In the genomic region with DNA sequence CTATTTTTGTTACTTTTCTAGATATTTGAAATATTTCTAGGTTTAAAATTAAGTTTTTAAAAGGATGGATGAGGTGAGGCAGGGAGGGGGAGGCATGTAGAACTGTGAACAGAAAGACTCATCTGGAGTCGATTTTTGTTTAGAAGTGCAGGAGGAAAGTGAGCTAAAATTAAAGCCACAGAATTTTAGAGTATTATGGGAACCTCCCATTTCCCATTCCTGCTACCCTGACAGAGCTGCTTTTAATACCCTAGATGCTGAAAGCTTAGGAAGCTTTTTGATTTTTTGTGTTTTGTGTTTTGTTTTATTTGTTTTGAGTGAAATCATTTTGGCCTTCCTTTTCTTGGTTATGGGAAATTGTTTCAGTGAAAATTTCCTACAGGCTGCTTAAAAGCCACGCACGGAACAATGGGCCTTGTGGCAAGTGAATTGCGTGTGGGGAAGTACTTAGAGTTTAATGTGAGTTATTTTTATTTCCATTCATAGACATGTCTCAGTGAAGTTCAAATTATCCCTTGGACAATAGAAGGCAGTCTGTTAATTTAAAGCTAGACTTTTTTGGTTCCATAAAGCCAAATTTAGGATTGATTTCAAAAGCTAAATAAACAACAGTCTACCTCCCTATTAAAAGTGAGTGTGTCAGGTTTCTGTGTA, we compare ENCODE assay signal across 19 cellular contexts.
DNase-seq lines count a peak whose midpoint lies in the region; ATAC-seq lines count a peak whose summit lies in the region.
"Had no signal": no experiment of that assay in that cellular context is flagged by ENCODE, and none has a peak within 500 bp of the region (broad histone marks: within the 10 kb centered on the region; RNA-seq: fewer than 3 reads in every experiment).

No MANE protein-coding gene starts in this region.

- peaks cover 0 to 4% (median 2%) of the 10 kb centered on the region in 5 donors for H3K27me3 Mint-ChIP-seq in naive thymus-derived CD4-positive, alpha-beta T cell
- H3K27me3 Mint-ChIP-seq: effector memory CD8-positive, alpha-beta T cell; stimulated activated naive B cell treated with anti-CD40 and anti-IgM and Interleukin-4, amounts not matched to agents 10 μg/mL and 1 μg/mL and 100 μg/mL, for 72 hours had no signal

- ATAC-seq in naive thymus-derived CD4-positive, alpha-beta T cell = no peak
- no peak for ATAC-seq in HG02973 (IDR thresholded peaks at IDR 0.05; ENCODE audit: unreplicated experiment)
- ATAC-seq: effector memory CD8-positive, alpha-beta T cell; HCT116; left lung; stimulated activated naive B cell treated with anti-CD40 and anti-IgM and Interleukin-4, amounts not matched to agents 10 μg/mL and 1 μg/mL and 100 μg/mL, for 72 hours had no signal

- no peak overlapping the region for H3K27ac ChIP-seq in naive thymus-derived CD4-positive, alpha-beta T cell (ENCODE audit: low read depth, low read length)
- H3K27ac ChIP-seq: left lung, upper lobe of left lung had no signal

- DNase-seq in NCI-H1417 (lab: John Stamatoyannopoulos, UW) (peak; percentile 31 to 78 (median 74)), NCI-H1417 treated with DMSO at 0.1 percent for 48 hours (lab: John Stamatoyannopoulos, UW) (no peak), NCI-H1105 treated with DMSO at 0.1 percent for 48 hours (lab: John Stamatoyannopoulos, UW) (peak; percentile 74), RPMI7951 (ENCODE audit: low read depth) (peak; percentile 50), lung microvascular endothelial cell (ENCODE audit: low read depth in 2 of 2) (peak; percentile 37 to 83), NCI-H526 treated with DMSO at 0.1 percent for 48 hours (lab: John Stamatoyannopoulos, UW) (no peak)
- DNase-seq in naive thymus-derived CD4-positive, alpha-beta T cell = no peak
- DNase-seq: activated CD4-positive, alpha-beta T cell treated with anti-CD3 and anti-CD28 coated beads, Interleukin-2, amount 50 U/mL, for 4 hours; activated T-cell treated with anti-CD3 and anti-CD28 coated beads, Interleukin-2, amount 50 U/mL, for 48 hours; caudate nucleus; effector memory CD8-positive, alpha-beta T cell; GF-D8; left lung; NCI-H1694; small intestine; stimulated activated naive B cell treated with anti-CD40 and anti-IgM and Interleukin-4, amounts not matched to agents 10 μg/mL and 1 μg/mL and 100 μg/mL, for 72 hours; upper lobe of left lung had no signal

- intact Hi-C loops in naive thymus-derived CD4-positive, alpha-beta T cell (cut with micrococcal nuclease) = no loop called here

- H3K4me1 ChIP-seq in naive thymus-derived CD4-positive, alpha-beta T cell (ENCODE audit: control insufficient read depth in 2 of 2, insufficient read depth in 2 of 2, low read length in 2 of 2) = no peaks in the 10 kb centered on the region

- no peaks in the 10 kb centered on the region for H3K9me3 ChIP-seq in naive thymus-derived CD4-positive, alpha-beta T cell (ENCODE audit: control insufficient read depth in 2 of 3, low read length in 3 of 3)
- H3K9me3 ChIP-seq: left lung, upper lobe of left lung had no signal

- POLR2A ChIA-PET in naive thymus-derived CD4-positive, alpha-beta T cell (lab: Charles Lee) = no interaction called here

- CTCF ChIA-PET in naive thymus-derived CD4-positive, alpha-beta T cell (lab: Charles Lee) = no interaction called here

- no peaks in the 10 kb centered on the region for H3K27me3 ChIP-seq in naive thymus-derived CD4-positive, alpha-beta T cell (ENCODE audit: control insufficient read depth in 2 of 2, insufficient read depth in 2 of 2, low read length in 2 of 2)
- H3K27me3 ChIP-seq: left lung, upper lobe of left lung had no signal

- H3K9me3 Mint-ChIP-seq in naive thymus-derived CD4-positive, alpha-beta T cell = peaks cover 0 to 1% (median 0%) of the 10 kb centered on the region in 11 donors
- H3K9me3 Mint-ChIP-seq: effector memory CD8-positive, alpha-beta T cell; stimulated activated naive B cell treated with anti-CD40 and anti-IgM and Interleukin-4, amounts not matched to agents 10 μg/mL and 1 μg/mL and 100 μg/mL, for 72 hours had no signal

- no peak overlapping the region for H3K4me3 ChIP-seq in naive thymus-derived CD4-positive, alpha-beta T cell (ENCODE audit: low read length)
- H3K4me3 ChIP-seq: left lung, upper lobe of left lung had no signal

- peaks cover 0 to 1% (median 0%) of the 10 kb centered on the region in 7 donors for H3K4me1 Mint-ChIP-seq in naive thymus-derived CD4-positive, alpha-beta T cell

- peak overlapping the region in 1 of 9 donors; percentile 32 for H3K27ac Mint-ChIP-seq in naive thymus-derived CD4-positive, alpha-beta T cell
- H3K27ac Mint-ChIP-seq: stimulated activated naive B cell treated with anti-CD40 and anti-IgM and Interleukin-4, amounts not matched to agents 10 μg/mL and 1 μg/mL and 100 μg/mL, for 72 hours had no signal

- H3K36me3 Mint-ChIP-seq in naive thymus-derived CD4-positive, alpha-beta T cell = no peaks in the 10 kb centered on the region

- H3K4me3 Mint-ChIP-seq in naive thymus-derived CD4-positive, alpha-beta T cell = no peak overlapping the region
- H3K4me3 Mint-ChIP-seq: effector memory CD8-positive, alpha-beta T cell had no signal

- no peaks in the 10 kb centered on the region for H3K36me3 ChIP-seq in naive thymus-derived CD4-positive, alpha-beta T cell (ENCODE audit: control insufficient read depth in 2 of 3, insufficient read depth in 3 of 3, low read length in 3 of 3)
- H3K36me3 ChIP-seq: left lung, upper lobe of left lung had no signal

Comparison
In these comparisons a context has a peak if more than half of its experiments do, and no peak if none do; other contexts are left out.
1. DNase-seq: peak in NCI-H1417 (3 of 3), NCI-H1105 treated with DMSO at 0.1 percent for 48 hours (single experiment), RPMI7951 (single experiment) and lung microvascular endothelial cell (2 of 2); none in NCI-H1417 treated with DMSO at 0.1 percent for 48 hours (single experiment), naive thymus-derived CD4-positive, alpha-beta T cell (0 of 9) and NCI-H526 treated with DMSO at 0.1 percent for 48 hours (single experiment).